9 cellular contexts compared by ENCODE assay signal in genomic region chr12:13206560-13206897, GRCh38. TPM values are rescaled to one million over a fixed set of nuclear protein-coding genes. Genes with fewer than 3 reads are reported as not detected.
DNase-seq lines count a peak whose midpoint lies in the region; TF ChIP-seq lines count a peak whose summit lies in the region.
"Had no signal": no experiment of that assay in that cellular context is flagged by ENCODE, and none has a peak within 500 bp of the region (broad histone marks: within the 10 kb centered on the region; RNA-seq: fewer than 3 reads in every experiment).

No MANE protein-coding gene starts in this region.

- H3K4me1 ChIP-seq in neural progenitor cell (peaks cover 29% of the 10 kb centered on the region), uterus (peaks cover 12 to 18% of the 10 kb centered on the region in 2 donors)

- H3K27me3 Mint-ChIP-seq in neural progenitor cell (ENCODE audit: insufficient read depth, low read depth), result peaks cover 2% of the 10 kb centered on the region

- no peaks in the 10 kb centered on the region for H3K36me3 Mint-ChIP-seq in neural progenitor cell

- peaks cover 7% of the 10 kb centered on the region for H3F3A ChIP-seq in neural progenitor cell (ENCODE audit: low read depth)

- H2AFZ ChIP-seq in neural progenitor cell (replicated peaks), result peak overlapping the region; percentile 30

- H3K4me3 ChIP-seq in AG10803 (ENCODE audit: low read length) (peak overlapping the region; percentile 13; the same call in 1 of the 2 replicates), brain microvascular endothelial cell (ENCODE audit: low read depth, low read length) (no peak overlapping the region), neural progenitor cell (no peak overlapping the region), uterus (no peak overlapping the region)

- H3K9me3 Mint-ChIP-seq in neural progenitor cell, result no peaks in the 10 kb centered on the region

- peaks cover 2% of the 10 kb centered on the region for H3K36me3 ChIP-seq in brain microvascular endothelial cell (replicated peaks)
- H3K36me3 ChIP-seq in neural progenitor cell, result no peaks in the 10 kb centered on the region
- no peaks in the 10 kb centered on the region for H3K36me3 ChIP-seq in uterus

- intact Hi-C loops in uterus (cut with DNase I; ENCODE audit: low total_unique reads), result no loop called here

- H3K79me2 ChIP-seq in neural progenitor cell (ENCODE audit: low read depth), result no peaks in the 10 kb centered on the region

- H4K20me1 ChIP-seq in neural progenitor cell (ENCODE audit: low read depth), result no peaks in the 10 kb centered on the region

- TF ChIP-seq POLR2A in uterus (IDR thresholded peaks at IDR 0.05), result no peak

- 0 out of 2 replicates have a peak, but pooled peaks have one; percentile 91 for TF ChIP-seq EP300 in Ishikawa (IDR thresholded peaks at IDR 0.05; ENCODE audit: borderline replicate concordance)

- peak overlapping the region; percentile 83 for H3K27ac ChIP-seq in brain microvascular endothelial cell
- H3K27ac ChIP-seq in neural progenitor cell, result no peak overlapping the region
- peak overlapping the region in 1 of 2 donors; percentile 28 for H3K27ac ChIP-seq in uterus

- no peak; the same call in 1 of the 2 replicates for TF ChIP-seq RAD21 in Ishikawa (IDR thresholded peaks at IDR 0.05; ENCODE audit: low read depth)

- H3K9me3 ChIP-seq in neural progenitor cell (ENCODE audit: low read depth) (no peaks in the 10 kb centered on the region), uterus (no peaks in the 10 kb centered on the region)

- in situ Hi-C loops in brain microvascular endothelial cell (cut with HindIII; ENCODE audit: low pct_ligation_motif_present, low sequenced_read_pairs), result loop anchor here (25.0 kb wide), 2 partner anchors 219 to 369 kb away; no protein-coding TSS in a partner anchor

- peak overlapping the region; percentile 78 for H3K27ac Mint-ChIP-seq in neural progenitor cell

- H3K4me3 Mint-ChIP-seq in neural progenitor cell, result no peak overlapping the region

- DNase-seq in AG10803 (ENCODE audit: low read depth) (no peak), brain microvascular endothelial cell (no peak), neural progenitor cell (ENCODE audit: low spot score) (no peak), uterus (no peak), NCI-H128 (lab: John Stamatoyannopoulos, UW; ENCODE audit: unreplicated experiment) (no peak), NCI-H1092 treated with DMSO at 0.1 percent for 48 hours (lab: John Stamatoyannopoulos, UW) (no peak), GDM1 (lab: John Stamatoyannopoulos, UW) (no peak)
- DNase-seq: NCI-H2107 had no signal

- H3K4me2 ChIP-seq in neural progenitor cell, result no peak overlapping the region

- no peaks in the 10 kb centered on the region for H3K27me3 ChIP-seq in brain microvascular endothelial cell (replicated peaks)
- H3K27me3 ChIP-seq in neural progenitor cell, result peaks cover 4% of the 10 kb centered on the region
- no peaks in the 10 kb centered on the region for H3K27me3 ChIP-seq in uterus

- no peak for TF ChIP-seq CTCF in AG10803 (conservative IDR thresholded peaks at IDR 0.05; ENCODE audit: low read length)
- TF ChIP-seq CTCF in brain microvascular endothelial cell (IDR thresholded peaks at IDR 0.05; ENCODE audit: low read depth, low read length, missing control alignments), result no peak
- TF ChIP-seq CTCF in neural progenitor cell (IDR thresholded peaks at IDR 0.05), result no peak
- TF ChIP-seq CTCF in uterus (IDR thresholded peaks at IDR 0.05), result no peak

- peaks cover 79% of the 10 kb centered on the region for H3K4me1 Mint-ChIP-seq in neural progenitor cell

- no peak overlapping the region for H3K9ac ChIP-seq in neural progenitor cell

TF ChIP-seq in Ishikawa, 13 proteins besides CTCF, POLR2A, EP300 and RAD21:
- TF ChIP-seq CEBPB (IDR thresholded peaks at IDR 0.05) (no peak), MAX (IDR thresholded peaks at IDR 0.05) (no peak), REST (IDR thresholded peaks at IDR 0.05; ENCODE audit: low read depth) (no peak), FOXM1 (IDR thresholded peaks at IDR 0.05; ENCODE audit: borderline replicate concordance, low read depth) (peak; percentile 80; the same call in 1 of the 2 replicates), EGR1 (IDR thresholded peaks at IDR 0.05) (no peak), TAF1 (IDR thresholded peaks at IDR 0.05; ENCODE audit: low read depth) (no peak), CREB1 (IDR thresholded peaks at IDR 0.05; ENCODE audit: low read depth) (no peak), USF1 (IDR thresholded peaks at IDR 0.05) (no peak), TEAD4 (IDR thresholded peaks at IDR 0.05) (no peak), NFIC (IDR thresholded peaks at IDR 0.05) (peak; percentile 77; the same call in 1 of the 2 replicates), ZBTB7A (IDR thresholded peaks at IDR 0.05; ENCODE audit: low read depth) (no peak), TCF12 (IDR thresholded peaks at IDR 0.05; ENCODE audit: low read depth) (peak; percentile 91; the same call in 1 of the 2 replicates), YY1 (IDR thresholded peaks at IDR 0.05; ENCODE audit: low read depth) (no peak)

RNA-seq across cellular contexts. Expression of gene EMP1, which starts 10.0 kb away (rescaled TPM):
- total RNA-seq in neural progenitor cell (ENCODE audit: low replicate concordance), result 0.43 TPM in 1 of 2 replicates, not detected in the other
- 100 to 1,000 TPM in 3 of 4 donors, 10 to 100 TPM in 1; 48.9 to 345 (median 163) TPM for total RNA-seq in uterus

Comparison
In these comparisons a context has a peak if more than half of its experiments do, and no peak if none do; other contexts are left out.
1. RNA of gene EMP1, which starts 10.0 kb away (total RNA-seq): 48.9 to 345 TPM in uterus; 0.43 TPM in neural progenitor cell; every median in the first group is over 10 times any median in the second.